Comparison of ENCODE assay signal across 23 cellular contexts in genomic region chr3:168653255-168653654, GRCh38.
"Had no signal": no experiment of that assay in that cellular context is flagged by ENCODE, and none has a peak within 500 bp of the region (broad histone marks: within the 10 kb centered on the region; RNA-seq: fewer than 3 reads in every experiment).

No MANE protein-coding gene starts in this region.

- ATAC-seq: HepG2, K562, T-cell had no signal

- H3K4me2 ChIP-seq: KMS-11, SK-N-SH had no signal

- H3K9ac ChIP-seq: KMS-11, SK-N-SH had no signal

- H3K27me3 Mint-ChIP-seq: T-cell had no signal

- DNase-seq: IMR-90, Kasumi-1, MM.1S, NCI-H1092 treated with DMSO at 0.1 percent for 48 hours, NCI-H1417, NCI-H1436 treated with DMSO at 0.1 percent for 48 hours, NCI-H1694, NCI-H187 treated with DMSO at 0.1 percent for 48 hours, NCI-H2081 treated with DMSO at 0.1 percent for 48 hours, NCI-H2171, NCI-H226, NCI-H446 treated with DMSO at 0.1 percent for 48 hours, NCI-H510A treated with DMSO at 0.1 percent for 48 hours, NCI-H526, NCI-H748 treated with DMSO at 0.1 percent for 48 hours, SHP77, SK-N-SH, SW 1271, T-cell had no signal

- H3K9me3 ChIP-seq: SK-N-SH had no signal

- H3K27ac ChIP-seq: KMS-11, RWPE1 had no signal

- H3K27ac Mint-ChIP-seq: T-cell had no signal

- H3K36me3 Mint-ChIP-seq: T-cell had no signal

- H3K4me1 Mint-ChIP-seq: T-cell had no signal

- H3K4me3 Mint-ChIP-seq: T-cell had no signal

- H3K4me3 ChIP-seq: K562 had no signal

- H3K9me3 Mint-ChIP-seq: T-cell had no signal
